17 cellular contexts compared by ENCODE assay signal in the genomic region with DNA sequence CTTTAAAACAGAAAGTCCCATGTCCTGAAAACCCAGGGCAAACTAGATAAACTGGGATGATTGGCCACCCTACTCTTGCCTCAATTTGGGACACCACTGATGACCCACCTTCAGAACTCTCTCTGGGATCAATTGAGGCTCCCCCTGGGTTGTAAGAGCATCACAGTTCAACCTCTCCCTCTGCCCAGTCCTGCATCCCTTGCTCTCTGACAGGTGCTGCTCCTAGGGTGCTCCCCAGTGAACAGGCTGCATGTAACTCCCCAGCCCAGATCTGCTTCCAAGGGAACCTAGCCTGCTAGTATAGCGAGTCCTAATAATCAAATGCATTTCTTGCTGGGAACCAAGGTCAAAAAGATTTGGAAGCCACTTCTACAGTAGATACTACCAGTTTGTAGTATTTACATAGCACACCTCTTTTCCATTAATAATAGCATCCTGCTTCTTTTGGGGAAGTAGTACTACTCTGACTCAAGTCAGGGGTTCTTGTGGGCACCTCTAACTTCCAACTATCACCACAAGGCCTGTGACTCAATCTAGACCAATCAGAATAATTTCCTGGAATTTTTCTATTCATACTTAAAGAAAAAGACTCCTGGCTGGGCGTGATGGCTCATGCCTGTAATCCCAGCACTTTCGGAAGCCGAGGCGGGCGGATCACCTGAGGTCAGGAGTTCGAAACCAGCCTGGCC. TPM values are rescaled to one million over a fixed set of nuclear protein-coding genes. Genes with fewer than 3 reads are reported as not detected.
DNase-seq lines count a peak whose midpoint lies in the region; ATAC-seq, FAIRE-seq and TF ChIP-seq lines count a peak whose summit lies in the region.
"Had no signal": no experiment of that assay in that cellular context is flagged by ENCODE, and none has a peak within 500 bp of the region (broad histone marks: within the 10 kb centered on the region; RNA-seq: fewer than 3 reads in every experiment).

No MANE protein-coding gene starts in this region.

- no peaks in the 10 kb centered on the region for H3K27me3 ChIP-seq in astrocyte (ENCODE audit: insufficient read depth, low read length)
- H3K27me3 ChIP-seq in GM23338 (ENCODE audit: insufficient read depth): no peaks in the 10 kb centered on the region
- H3K27me3 ChIP-seq in psoas muscle (ENCODE audit: insufficient read depth in 3 of 3, low read length in 2 of 3): no peaks in the 10 kb centered on the region
- H3K27me3 ChIP-seq: dorsolateral prefrontal cortex, Peyer's patch, upper lobe of left lung had no signal

- H3K27ac ChIP-seq in astrocyte (ENCODE audit: low read depth, low read length) (no peak overlapping the region), GM23338 (ENCODE audit: low read depth) (no peak overlapping the region), psoas muscle (no peak overlapping the region)
- H3K27ac ChIP-seq: C4-2B, dorsolateral prefrontal cortex, Peyer's patch, upper lobe of left lung, VCaP had no signal

- H3K27ac Mint-ChIP-seq in astrocyte (ENCODE audit: unreplicated experiment) (no peak overlapping the region), GM23338 (no peak overlapping the region)

- H2AFZ ChIP-seq in astrocyte (ENCODE audit: low read depth, low read length) (no peak overlapping the region), GM23338 (no peak overlapping the region)

- H3K4me1 Mint-ChIP-seq in astrocyte (ENCODE audit: low read depth, unreplicated experiment): peaks cover 3% of the 10 kb centered on the region
- H3K4me1 Mint-ChIP-seq in GM23338: peaks cover 2% of the 10 kb centered on the region; the same call in 2 of the 3 replicates

- DNase-seq in CD1c-positive myeloid dendritic cell (ENCODE audit: extremely low spot score): peak; percentile 71
- DNase-seq in KBM-7: peak; percentile 16
- peak; percentile 29 for DNase-seq in astrocyte (ENCODE audit: low read depth)
- DNase-seq in GM23338 (ENCODE audit: low spot score): no peak
- no peak for DNase-seq in ecto neural progenitor cell (ENCODE audit: low spot score)
- no peak for DNase-seq in psoas muscle
- no peak for DNase-seq in NCI-H2029 treated with DMSO at 0.1 percent for 48 hours (lab: John Stamatoyannopoulos, UW)
- DNase-seq: activated naive CD4-positive, alpha-beta T cell treated with Interleukin-2 at 50 U/mL for 16 hours; dorsolateral prefrontal cortex; head of caudate nucleus; mesenchymal stem cell; NCI-H1436; Peyer's patch; upper lobe of left lung had no signal

- H3K4me2 ChIP-seq in astrocyte (ENCODE audit: low read length) (no peak overlapping the region), GM23338 (no peak overlapping the region)

- no peak for FAIRE-seq in astrocyte (lab: Jason Lieb, UNC)

- H3K9me3 Mint-ChIP-seq in astrocyte (ENCODE audit: unreplicated experiment): peaks cover 5% of the 10 kb centered on the region
- peaks cover 2% of the 10 kb centered on the region; the same call in 1 of the 3 replicates for H3K9me3 Mint-ChIP-seq in GM23338

- no peaks in the 10 kb centered on the region for H3F3A ChIP-seq in GM23338 (replicated peaks; ENCODE audit: low read depth)

- H3K4me3 Mint-ChIP-seq in astrocyte (ENCODE audit: unreplicated experiment): no peak overlapping the region
- no peak overlapping the region for H3K4me3 Mint-ChIP-seq in GM23338

- WGBS in psoas muscle, 3 donors: 94 to 97% (median 95%) methylated on average over 7 of the region's 7 CpGs

- no peak for TF ChIP-seq CTCF in astrocyte (IDR thresholded peaks at IDR 0.05; ENCODE audit: insufficient read depth, low read depth, low read length)
- TF ChIP-seq CTCF in GM23338 (conservative IDR thresholded peaks at IDR 0.05; ENCODE audit: low read depth in 2 of 2): no peak
- no peak for TF ChIP-seq CTCF in psoas muscle (IDR thresholded peaks at IDR 0.05)

- H3K27me3 Mint-ChIP-seq in astrocyte (ENCODE audit: low read depth, unreplicated experiment) (peaks cover 4% of the 10 kb centered on the region), GM23338 (ENCODE audit: insufficient read depth, low read depth, poor library complexity) (no peaks in the 10 kb centered on the region)

- in situ Hi-C loops in KBM-7 (cut with MboI; ENCODE audit: low pct_unique_long_range_greater_than_20kb, low sequenced_read_pairs): no loop called here

- H3K79me2 ChIP-seq in astrocyte (ENCODE audit: insufficient read depth, low read length) (no peaks in the 10 kb centered on the region), GM23338 (replicated peaks; ENCODE audit: insufficient read depth) (no peaks in the 10 kb centered on the region)

- ATAC-seq in GM21529 (IDR thresholded peaks at IDR 0.05; ENCODE audit: unreplicated experiment) (peak; percentile 57), GM23338 (no peak), psoas muscle (no peak)

- no peak overlapping the region for H3K9ac ChIP-seq in astrocyte (ENCODE audit: low read length)

- no peaks in the 10 kb centered on the region for H3K4me1 ChIP-seq in astrocyte (ENCODE audit: insufficient read depth, low read length)
- peaks cover 4% of the 10 kb centered on the region; the same call in 1 of the 2 replicates for H3K4me1 ChIP-seq in GM23338 (ENCODE audit: insufficient read depth)
- no peaks in the 10 kb centered on the region for H3K4me1 ChIP-seq in psoas muscle
- H3K4me1 ChIP-seq: Peyer's patch, upper lobe of left lung had no signal

- H3K36me3 ChIP-seq in astrocyte (ENCODE audit: insufficient read depth, low read length) (no peaks in the 10 kb centered on the region), GM23338 (ENCODE audit: insufficient read depth) (no peaks in the 10 kb centered on the region), psoas muscle (ENCODE audit: insufficient read depth in 1 of 2, low read depth in 1 of 2) (no peaks in the 10 kb centered on the region)
- H3K36me3 ChIP-seq: Peyer's patch, upper lobe of left lung had no signal

- H3K4me3 ChIP-seq in astrocyte (ENCODE audit: insufficient read depth, low read depth, low read length) (no peak overlapping the region), GM23338 (no peak overlapping the region), psoas muscle (no peak overlapping the region)
- H3K4me3 ChIP-seq: dorsolateral prefrontal cortex, Peyer's patch, upper lobe of left lung had no signal

- H3K9me3 ChIP-seq in astrocyte (ENCODE audit: insufficient read depth, low read depth, low read length) (no peaks in the 10 kb centered on the region), psoas muscle (no peaks in the 10 kb centered on the region)
- H3K9me3 ChIP-seq: Peyer's patch, upper lobe of left lung had no signal

- intact Hi-C loops in psoas muscle (cut with DNase I): no loop called here

- H3K36me3 Mint-ChIP-seq in astrocyte (ENCODE audit: low read depth, unreplicated experiment): no peaks in the 10 kb centered on the region
- H3K36me3 Mint-ChIP-seq in GM23338 (ENCODE audit: low read depth): no peaks in the 10 kb centered on the region

- no peaks in the 10 kb centered on the region for H4K20me1 ChIP-seq in astrocyte (ENCODE audit: insufficient read depth, low read length)
- H4K20me1 ChIP-seq in GM23338 (replicated peaks; ENCODE audit: insufficient read depth): no peaks in the 10 kb centered on the region

- no peaks in the 10 kb centered on the region for H3K9me2 ChIP-seq in GM23338 (ENCODE audit: insufficient read depth)

TF ChIP-seq in GM23338, 12 proteins besides CTCF, POLR2A, EP300 and RAD21 (continues in another document):
- TF ChIP-seq, protein P1, sequence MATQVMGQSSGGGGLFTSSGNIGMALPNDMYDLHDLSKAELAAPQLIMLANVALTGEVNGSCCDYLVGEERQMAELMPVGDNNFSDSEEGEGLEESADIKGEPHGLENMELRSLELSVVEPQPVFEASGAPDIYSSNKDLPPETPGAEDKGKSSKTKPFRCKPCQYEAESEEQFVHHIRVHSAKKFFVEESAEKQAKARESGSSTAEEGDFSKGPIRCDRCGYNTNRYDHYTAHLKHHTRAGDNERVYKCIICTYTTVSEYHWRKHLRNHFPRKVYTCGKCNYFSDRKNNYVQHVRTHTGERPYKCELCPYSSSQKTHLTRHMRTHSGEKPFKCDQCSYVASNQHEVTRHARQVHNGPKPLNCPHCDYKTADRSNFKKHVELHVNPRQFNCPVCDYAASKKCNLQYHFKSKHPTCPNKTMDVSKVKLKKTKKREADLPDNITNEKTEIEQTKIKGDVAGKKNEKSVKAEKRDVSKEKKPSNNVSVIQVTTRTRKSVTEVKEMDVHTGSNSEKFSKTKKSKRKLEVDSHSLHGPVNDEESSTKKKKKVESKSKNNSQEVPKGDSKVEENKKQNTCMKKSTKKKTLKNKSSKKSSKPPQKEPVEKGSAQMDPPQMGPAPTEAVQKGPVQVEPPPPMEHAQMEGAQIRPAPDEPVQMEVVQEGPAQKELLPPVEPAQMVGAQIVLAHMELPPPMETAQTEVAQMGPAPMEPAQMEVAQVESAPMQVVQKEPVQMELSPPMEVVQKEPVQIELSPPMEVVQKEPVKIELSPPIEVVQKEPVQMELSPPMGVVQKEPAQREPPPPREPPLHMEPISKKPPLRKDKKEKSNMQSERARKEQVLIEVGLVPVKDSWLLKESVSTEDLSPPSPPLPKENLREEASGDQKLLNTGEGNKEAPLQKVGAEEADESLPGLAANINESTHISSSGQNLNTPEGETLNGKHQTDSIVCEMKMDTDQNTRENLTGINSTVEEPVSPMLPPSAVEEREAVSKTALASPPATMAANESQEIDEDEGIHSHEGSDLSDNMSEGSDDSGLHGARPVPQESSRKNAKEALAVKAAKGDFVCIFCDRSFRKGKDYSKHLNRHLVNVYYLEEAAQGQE (IDR thresholded peaks at IDR 0.05; ENCODE audit: unreplicated experiment): no peak
- TF ChIP-seq CREB1 (CRISPR knock-in tag; IDR thresholded peaks at IDR 0.05; ENCODE audit: low read depth) (no peak), EZH2phosphoT487 (IDR thresholded peaks at IDR 0.05; ENCODE audit: unreplicated experiment) (no peak), NANOG (IDR thresholded peaks at IDR 0.05; ENCODE audit: borderline replicate concordance) (no peak), EZH2 (IDR thresholded peaks at IDR 0.05; ENCODE audit: low read depth, unreplicated experiment) (no peak), STAT1 (IDR thresholded peaks at IDR 0.05; ENCODE audit: unreplicated experiment) (no peak)

RNA-seq across cellular contexts. Expression of a gene that starts 42.1 kb away (rescaled TPM):
- not detected in 2 replicates for total RNA-seq in astrocyte
- total RNA-seq in GM23338 (2014; rRNA removed; shearing (Covaris generic)): 0.73 TPM in 1 of 2 replicates, not detected in the other
- 4.3 and 6.4 TPM in 2 replicates for polyA plus RNA-seq in GM23338 (2016; fragmentation: Nextera tagmentation; extraction: Ambion mirVana)
- under 1 TPM in 1 of 4 donors, not detected in 3; 0.44 TPM for total RNA-seq in psoas muscle
- polyA plus RNA-seq in psoas muscle: under 1 TPM in 2 of 3 donors, not detected in 1; 0.09 to 0.37 TPM
- total RNA-seq: Peyer's patch, upper lobe of left lung had no signal

RNA-seq across cellular contexts. Expression of a gene that starts 44.1 kb away (rescaled TPM):
- total RNA-seq in astrocyte: 72.5 and 74.8 TPM in 2 replicates
- total RNA-seq in GM23338 (2014; rRNA removed; shearing (Covaris generic)): 55.1 and 61.5 TPM in 2 replicates
- polyA plus RNA-seq in GM23338 (2016; fragmentation: Nextera tagmentation; extraction: Ambion mirVana): 34.2 and 44.7 TPM in 2 replicates
- total RNA-seq in psoas muscle: 10 to 100 TPM; 13.5 to 21.4 (median 20.0) TPM
- 1 to 10 TPM; 2.5 to 8.9 (median 5.9) TPM for polyA plus RNA-seq in psoas muscle

Comparison
In these comparisons a context has a peak if more than half of its experiments do, and no peak if none do; other contexts are left out.
1. DNase-seq: peak in CD1c-positive myeloid dendritic cell (single experiment), KBM-7 (single experiment) and astrocyte (single experiment); none in GM23338 (single experiment), ecto neural progenitor cell (single experiment), psoas muscle (0 of 2) and NCI-H2029 treated with DMSO at 0.1 percent for 48 hours (single experiment).